Comparison of ENCODE assay signal across 8 cellular contexts in the genomic region with DNA sequence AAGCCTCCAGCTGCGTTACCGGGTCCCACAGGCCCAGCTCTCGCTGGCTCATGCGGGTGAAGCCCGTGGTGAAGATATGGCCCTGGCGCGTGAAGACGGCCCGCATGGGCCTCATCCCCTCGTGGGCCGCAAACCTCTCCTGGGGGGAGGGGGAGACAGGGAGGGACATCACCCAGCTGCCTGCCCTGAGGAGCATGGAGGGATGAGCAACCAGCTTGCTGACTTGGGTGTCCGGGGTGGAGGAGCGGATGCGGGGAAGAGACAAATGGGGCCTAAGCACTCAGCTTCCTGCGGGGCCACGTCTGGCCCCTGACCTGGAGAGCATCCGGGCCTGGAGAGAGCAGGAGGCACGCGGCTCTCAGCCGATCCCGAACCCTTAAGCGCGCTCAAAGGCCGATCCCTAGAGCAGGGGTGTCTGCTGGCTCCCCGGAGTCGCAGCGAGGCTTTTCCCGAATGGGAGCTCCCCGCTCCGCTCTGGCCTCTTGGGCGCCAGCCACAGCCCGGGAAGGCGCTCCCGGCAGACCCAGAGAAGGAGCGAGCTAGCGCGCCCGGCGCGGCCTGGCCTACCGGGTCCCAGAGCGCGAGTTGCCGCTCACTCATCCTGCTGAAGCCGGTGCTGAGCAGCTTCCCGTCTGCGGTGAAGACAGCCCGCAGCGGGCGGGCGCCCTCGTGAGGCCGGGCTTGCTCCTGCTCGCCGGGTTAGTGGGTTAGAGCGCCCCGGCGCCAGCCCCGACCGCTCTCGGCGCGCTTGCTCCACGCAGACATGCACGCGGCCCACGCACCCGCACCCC. TPM values are rescaled to one million over a fixed set of nuclear protein-coding genes. Genes with fewer than 3 reads are reported as not detected.
DNase-seq lines count a peak whose midpoint lies in the region; FAIRE-seq and TF ChIP-seq lines count a peak whose summit lies in the region.

No MANE protein-coding gene starts in this region.

- peak overlapping the region; percentile 85 for H3K27ac ChIP-seq in keratinocyte (ENCODE audit: control insufficient read depth, insufficient read depth, low read length)

- H3K4me1 ChIP-seq in keratinocyte (ENCODE audit: control insufficient read depth, extremely low read depth, insufficient read depth, low read length), result peaks cover 69% of the 10 kb centered on the region

- peaks cover 0 to 5% of the 10 kb centered on the region in 2 experiments for H3K36me3 ChIP-seq in keratinocyte (ENCODE audit: control insufficient read depth in 2 of 2, extremely low read depth in 1 of 2, insufficient read depth in 2 of 2, low read length in 2 of 2)

- H3K79me2 ChIP-seq in keratinocyte (ENCODE audit: control insufficient read depth, insufficient read depth, low read length), result peaks cover 23% of the 10 kb centered on the region

- peak overlapping the region; percentile 75 for H3K4me2 ChIP-seq in keratinocyte (ENCODE audit: control insufficient read depth, extremely low read depth, insufficient read depth, low read depth, low read length)

- no peaks in the 10 kb centered on the region for H3K9me3 ChIP-seq in keratinocyte (ENCODE audit: control insufficient read depth, low read depth, low read length)

- TF ChIP-seq CTCF in cardiac fibroblast (IDR thresholded peaks at IDR 0.05; ENCODE audit: low read depth, low read length) (peak; percentile 47), keratinocyte (optimal IDR thresholded peaks at IDR 0.05 in 1 of 3, IDR thresholded peaks at IDR 0.05 in 1 of 3, conservative IDR thresholded peaks at IDR 0.05 in 1 of 3; ENCODE audit: extremely low read depth in 1 of 3, insufficient read depth in 2 of 3, low read length in 3 of 3) (peak; percentile 58 to 97 (median 91))

- peak overlapping the region in 1 of 2 donors; percentile 10 for H3K4me3 ChIP-seq in cardiac fibroblast (replicated peaks in 1 of 2; ENCODE audit: low read depth in 2 of 2, low read length in 2 of 2)
- peak overlapping the region; percentile 17 to 58 (median 35) for H3K4me3 ChIP-seq in keratinocyte (ENCODE audit: control insufficient read depth in 2 of 3, extremely low read depth in 1 of 3, insufficient read depth in 2 of 3, low read depth in 1 of 3, low read length in 3 of 3)

- DNase-seq in NCI-H187 (lab: John Stamatoyannopoulos, UW), result peak; percentile 38 to 39
- no peak for DNase-seq in NCI-H187 treated with DMSO at 0.1 percent for 48 hours (lab: John Stamatoyannopoulos, UW)
- peak; percentile 32 for DNase-seq in NCI-H1092 (lab: John Stamatoyannopoulos, UW)
- DNase-seq in activated CD4-positive, CD25-positive, alpha-beta regulatory T cell treated with anti-CD3 and anti-CD28 coated beads, Interleukin-2, amount 50 U/mL, for 16 hours (ENCODE audit: low read depth, low spot score), result peak; percentile 73
- DNase-seq in cardiac fibroblast (ENCODE audit: low read depth in 2 of 2), result peak; percentile 70 to 71
- no peak for DNase-seq in keratinocyte (ENCODE audit: low read depth, low spot score)
- peak; percentile 67 to 79 for DNase-seq in stimulated activated CD4-positive, alpha-beta T cell treated with anti-CD3 and anti-CD28 coated beads, Interleukin-1b, Interleukin-23, amount 100 ng/mL, for 1 hour (ENCODE audit: low read depth in 2 of 2)
- no peak for DNase-seq in GM19238 (ENCODE audit: insufficient read length, low spot score)

- H3K27me3 ChIP-seq in keratinocyte (ENCODE audit: control insufficient read depth, extremely low read depth, insufficient read depth, low read length), result no peaks in the 10 kb centered on the region

- H3K9me1 ChIP-seq in keratinocyte (ENCODE audit: control insufficient read depth, extremely low read depth, insufficient read depth, low read length), result no peaks in the 10 kb centered on the region

- no peak for FAIRE-seq in keratinocyte (lab: Jason Lieb, UNC)

- peak overlapping the region; percentile 79 for H3K9ac ChIP-seq in keratinocyte (ENCODE audit: control insufficient read depth, extremely low read depth, insufficient read depth, low read length)

- no peaks in the 10 kb centered on the region for H4K20me1 ChIP-seq in keratinocyte (ENCODE audit: control insufficient read depth, extremely low read depth, insufficient read depth, low read length)

- dilution Hi-C loops in keratinocyte (cut with MboI; ENCODE audit: extremely low pct_ligation_motif_present, low sequenced_read_pairs), result no loop called here

- H2AFZ ChIP-seq in keratinocyte (ENCODE audit: control insufficient read depth, low read length), result peak overlapping the region; percentile 52

RNA-seq across cellular contexts. Expression of a gene that starts 5.0 kb away (rescaled TPM):
- polyA plus RNA-seq in keratinocyte, result 20.5 to 50.9 TPM (median 28.8 TPM) in 3 replicates
- polyA plus RNA-seq in keratinocyte (2011; ENCODE audit: low read depth), result 6.6 TPM
- polyA plus RNA-seq in keratinocyte (2011; cell fraction: cytosol; rRNA removed), result 9.2 and 10.8 TPM in 2 replicates
- polyA plus RNA-seq in keratinocyte (2011; cell fraction: nucleus; rRNA removed), result 191 and 224 TPM in 2 replicates
- 14.6 and 16.8 TPM in 2 replicates for polyA plus RNA-seq in keratinocyte (2012; ENCODE audit: low replicate concordance)
- polyA minus RNA-seq in keratinocyte, result 34.8 to 68.4 TPM (median 42.9 TPM) in 3 replicates
- 17.6 TPM for polyA minus RNA-seq in keratinocyte (2011; cell fraction: cytosol; rRNA and poly(A)+ RNA removed)
- polyA minus RNA-seq in keratinocyte (2011; cell fraction: nucleus; rRNA and poly(A)+ RNA removed), result 35.6 and 40.7 TPM in 2 replicates

RNA-seq across cellular contexts. Expression of a gene that starts 24.7 kb away (rescaled TPM):
- 3.7 to 6.5 TPM (median 5.0 TPM) in 3 replicates for polyA plus RNA-seq in keratinocyte
- 3.7 TPM for polyA plus RNA-seq in keratinocyte (2011; ENCODE audit: low read depth)
- 2.8 and 5.7 TPM in 2 replicates for polyA plus RNA-seq in keratinocyte (2011; cell fraction: cytosol; rRNA removed)
- 13.0 and 14.3 TPM in 2 replicates for polyA plus RNA-seq in keratinocyte (2011; cell fraction: nucleus; rRNA removed)
- 6.7 and 7.8 TPM in 2 replicates for polyA plus RNA-seq in keratinocyte (2012; ENCODE audit: low replicate concordance)
- polyA minus RNA-seq in keratinocyte, result 4.8 to 12.7 TPM (median 5.3 TPM) in 3 replicates
- 12.9 TPM for polyA minus RNA-seq in keratinocyte (2011; cell fraction: cytosol; rRNA and poly(A)+ RNA removed)
- polyA minus RNA-seq in keratinocyte (2011; cell fraction: nucleus; rRNA and poly(A)+ RNA removed), result 6.2 and 9.9 TPM in 2 replicates

RNA-seq across cellular contexts. Expression of a gene that starts 28.2 kb away (rescaled TPM):
- polyA plus RNA-seq in keratinocyte, result 35.9 to 42.7 TPM (median 37.9 TPM) in 3 replicates
- polyA plus RNA-seq in keratinocyte (2011; ENCODE audit: low read depth), result 34.5 TPM
- polyA plus RNA-seq in keratinocyte (2011; cell fraction: cytosol; rRNA removed), result 26.3 and 43.3 TPM in 2 replicates
- polyA plus RNA-seq in keratinocyte (2011; cell fraction: nucleus; rRNA removed), result 55.9 and 64.8 TPM in 2 replicates
- 28.3 and 36.4 TPM in 2 replicates for polyA plus RNA-seq in keratinocyte (2012; ENCODE audit: low replicate concordance)
- 43.0 to 93.0 TPM (median 49.5 TPM) in 3 replicates for polyA minus RNA-seq in keratinocyte
- polyA minus RNA-seq in keratinocyte (2011; cell fraction: cytosol; rRNA and poly(A)+ RNA removed), result 58.7 TPM
- polyA minus RNA-seq in keratinocyte (2011; cell fraction: nucleus; rRNA and poly(A)+ RNA removed), result 36.5 and 45.9 TPM in 2 replicates

RNA-seq across cellular contexts. Expression of a gene that starts 49.2 kb away (rescaled TPM):
- polyA plus RNA-seq in keratinocyte, result 11.9 to 34.7 TPM (median 14.5 TPM) in 3 replicates
- polyA plus RNA-seq in keratinocyte (2011; ENCODE audit: low read depth), result 4.4 TPM
- polyA plus RNA-seq in keratinocyte (2011; cell fraction: cytosol; rRNA removed), result 5.8 and 16.5 TPM in 2 replicates
- polyA plus RNA-seq in keratinocyte (2011; cell fraction: nucleus; rRNA removed), result 71.4 and 101 TPM in 2 replicates
- 17.7 and 24.8 TPM in 2 replicates for polyA plus RNA-seq in keratinocyte (2012; ENCODE audit: low replicate concordance)
- polyA minus RNA-seq in keratinocyte, result 10.9 to 22.2 TPM (median 13.1 TPM) in 3 replicates
- polyA minus RNA-seq in keratinocyte (2011; cell fraction: cytosol; rRNA and poly(A)+ RNA removed), result 39.5 TPM
- 21.7 and 26.6 TPM in 2 replicates for polyA minus RNA-seq in keratinocyte (2011; cell fraction: nucleus; rRNA and poly(A)+ RNA removed)

RNA-seq across cellular contexts. Expression of a gene that starts 50.8 kb away (rescaled TPM):
- 6.2 to 6.9 TPM (median 6.8 TPM) in 3 replicates for polyA plus RNA-seq in keratinocyte
- 1.5 TPM for polyA plus RNA-seq in keratinocyte (2011; ENCODE audit: low read depth)
- polyA plus RNA-seq in keratinocyte (2011; cell fraction: cytosol; rRNA removed), result 5.3 and 5.5 TPM in 2 replicates
- polyA plus RNA-seq in keratinocyte (2011; cell fraction: nucleus; rRNA removed), result 11.2 and 11.7 TPM in 2 replicates
- polyA plus RNA-seq in keratinocyte (2012; ENCODE audit: low replicate concordance), result 2.8 and 7.5 TPM in 2 replicates
- polyA minus RNA-seq in keratinocyte, result 9.9 to 13.5 TPM (median 13.0 TPM) in 3 replicates
- polyA minus RNA-seq in keratinocyte (2011; cell fraction: cytosol; rRNA and poly(A)+ RNA removed), result 12.3 TPM
- polyA minus RNA-seq in keratinocyte (2011; cell fraction: nucleus; rRNA and poly(A)+ RNA removed), result 12.8 and 13.8 TPM in 2 replicates

Comparison
In these comparisons a context has a peak if more than half of its experiments do, and no peak if none do; other contexts are left out.
1. DNase-seq: peak in NCI-H187 (2 of 2), NCI-H1092 (single experiment), activated CD4-positive, CD25-positive, alpha-beta regulatory T cell treated with anti-CD3 and anti-CD28 coated beads, Interleukin-2, amount 50 U/mL, for 16 hours (single experiment), cardiac fibroblast (2 of 2) and stimulated activated CD4-positive, alpha-beta T cell treated with anti-CD3 and anti-CD28 coated beads, Interleukin-1b, Interleukin-23, amount 100 ng/mL, for 1 hour (2 of 2); none in NCI-H187 treated with DMSO at 0.1 percent for 48 hours (single experiment), keratinocyte (single experiment) and GM19238 (single experiment).